In genomic region chr5:140106101-140106500, GRCh38 we compare ENCODE assay signal across 9 cellular contexts. TPM values are rescaled to one million over a fixed set of nuclear protein-coding genes. Genes with fewer than 3 reads are reported as not detected.
DNase-seq lines count a peak whose midpoint lies in the region; ATAC-seq, FAIRE-seq and TF ChIP-seq lines count a peak whose summit lies in the region.
"Had no signal": no experiment of that assay in that cellular context is flagged by ENCODE, and none has a peak within 500 bp of the region (broad histone marks: within the 10 kb centered on the region; RNA-seq: fewer than 3 reads in every experiment).

No MANE protein-coding gene starts in this region.

- intact Hi-C loops in activated T-helper 1 cell treated with anti-CD3 and anti-CD28 coated beads, Interleukin-12 subunit alpha, Interleukin-12 subunit beta, Interleukin-2, Interleukin-4 antibody, amounts not matched to agents 30 ng/mL and 10 ng/mL and 1 ng/mL, durations not matched to agents 14 hours and 24 hours and 36 hours (cut with micrococcal nuclease): loop anchor here (2.0 to 10.0 kb wide), 10 partner anchors 63 to 1894 kb away; partner anchors contain the start of genes ANKHD1, CDC23, CYSTM1 and HBEGF

- TF ChIP-seq CTCF in A549 (IDR thresholded peaks at IDR 0.05) (no peak), GM23338 (conservative IDR thresholded peaks at IDR 0.05; ENCODE audit: low read depth in 2 of 2) (no peak), mesothelial cell of epicardium (IDR thresholded peaks at IDR 0.05; ENCODE audit: unreplicated experiment) (no peak)

- TF ChIP-seq EP300 in A549 (IDR thresholded peaks at IDR 0.05): no peak

- TF ChIP-seq POLR2A in A549 (IDR thresholded peaks at IDR 0.05; ENCODE audit: low read length): no peak

- DNase-seq in A549 (ENCODE audit: low read depth in 1 of 2, low spot score in 1 of 2) (no peak), GM23338 (ENCODE audit: low spot score) (no peak), mesothelial cell of epicardium (ENCODE audit: low spot score in 2 of 2, unreplicated experiment in 2 of 2) (no peak), NCI-H1930 (lab: John Stamatoyannopoulos, UW) (no peak), dedifferentiated amniotic fluid mesenchymal stem cell (ENCODE audit: extremely low spot score) (no peak)
- DNase-seq in activated T-helper 1 cell treated with anti-CD3 and anti-CD28 coated beads, Interleukin-12 subunit alpha, Interleukin-12 subunit beta, Interleukin-2, Interleukin-4 antibody, amounts not matched to agents 30 ng/mL and 10 ng/mL and 1 ng/mL, durations not matched to agents 14 hours and 24 hours and 36 hours (ENCODE audit: low spot score): no peak
- DNase-seq: NCI-H2029 had no signal

- peaks cover 27% of the 10 kb centered on the region for H3K4me1 Mint-ChIP-seq in GM23338
- peaks cover 30% of the 10 kb centered on the region for H3K4me1 Mint-ChIP-seq in activated T-helper 1 cell treated with anti-CD3 and anti-CD28 coated beads, Interleukin-12 subunit alpha, Interleukin-12 subunit beta, Interleukin-2, Interleukin-4 antibody, amounts not matched to agents 30 ng/mL and 10 ng/mL and 1 ng/mL, durations not matched to agents 14 hours and 24 hours and 36 hours (ENCODE audit: low read depth)
- H3K4me1 Mint-ChIP-seq in mesothelial cell of epicardium: peaks cover 25% of the 10 kb centered on the region

- no peak for ATAC-seq in A549
- no peak for ATAC-seq in GM23338
- no peak for ATAC-seq in HG03460 (IDR thresholded peaks at IDR 0.05; ENCODE audit: unreplicated experiment)
- no peak for ATAC-seq in GM21825 (IDR thresholded peaks at IDR 0.05; ENCODE audit: unreplicated experiment)

- no peaks in the 10 kb centered on the region for H3K9me2 ChIP-seq in GM23338 (ENCODE audit: insufficient read depth)

- H3K27ac Mint-ChIP-seq in GM23338 (no peak overlapping the region), mesothelial cell of epicardium (no peak overlapping the region)
- H3K27ac Mint-ChIP-seq in activated T-helper 1 cell treated with anti-CD3 and anti-CD28 coated beads, Interleukin-12 subunit alpha, Interleukin-12 subunit beta, Interleukin-2, Interleukin-4 antibody, amounts not matched to agents 30 ng/mL and 10 ng/mL and 1 ng/mL, durations not matched to agents 14 hours and 24 hours and 36 hours: no peak overlapping the region

- no peaks in the 10 kb centered on the region for H3K79me2 ChIP-seq in GM23338 (replicated peaks; ENCODE audit: insufficient read depth)

- peak overlapping the region; percentile 92 for H3K4me3 Mint-ChIP-seq in GM23338
- peak overlapping the region; percentile 90 for H3K4me3 Mint-ChIP-seq in activated T-helper 1 cell treated with anti-CD3 and anti-CD28 coated beads, Interleukin-12 subunit alpha, Interleukin-12 subunit beta, Interleukin-2, Interleukin-4 antibody, amounts not matched to agents 30 ng/mL and 10 ng/mL and 1 ng/mL, durations not matched to agents 14 hours and 24 hours and 36 hours
- peak overlapping the region; percentile 78 for H3K4me3 Mint-ChIP-seq in mesothelial cell of epicardium

- H3F3A ChIP-seq in GM23338 (replicated peaks; ENCODE audit: low read depth): peaks cover 18% of the 10 kb centered on the region

- H3K27ac ChIP-seq in A549 (no peak overlapping the region), GM23338 (ENCODE audit: low read depth) (no peak overlapping the region)

- WGBS in A549 (ENCODE audit: missing lambda C conversion rate): 76% methylated on average over 5 of the region's 5 CpGs

- POLR2A ChIA-PET in A549 (lab: Yijun Ruan, JAX): no interaction called here

- H3K27me3 Mint-ChIP-seq in GM23338 (ENCODE audit: insufficient read depth, low read depth, poor library complexity) (peaks cover 64% of the 10 kb centered on the region), mesothelial cell of epicardium (ENCODE audit: low read depth) (peaks cover 75% of the 10 kb centered on the region)
- peaks cover 56% of the 10 kb centered on the region for H3K27me3 Mint-ChIP-seq in activated T-helper 1 cell treated with anti-CD3 and anti-CD28 coated beads, Interleukin-12 subunit alpha, Interleukin-12 subunit beta, Interleukin-2, Interleukin-4 antibody, amounts not matched to agents 30 ng/mL and 10 ng/mL and 1 ng/mL, durations not matched to agents 14 hours and 24 hours and 36 hours (ENCODE audit: insufficient read depth)

- H4K20me1 ChIP-seq in GM23338 (replicated peaks; ENCODE audit: insufficient read depth): peaks cover 16% of the 10 kb centered on the region; the same call in 1 of the 2 replicates

- peaks cover 90% of the 10 kb centered on the region for H3K27me3 ChIP-seq in GM23338 (ENCODE audit: insufficient read depth)

- H3K4me2 ChIP-seq in A549 (no peak overlapping the region), GM23338 (no peak overlapping the region)

- TF ChIP-seq RAD21 in A549 (conservative IDR thresholded peaks at IDR 0.05 in 1 of 2, IDR thresholded peaks at IDR 0.05 in 1 of 2): peak; percentile 10 to 21; a peak in 1 of 5 replicates

- no peak for FAIRE-seq in A549 (lab: Jason Lieb, UNC)

- H3K9me3 Mint-ChIP-seq in GM23338 (no peaks in the 10 kb centered on the region), mesothelial cell of epicardium (no peaks in the 10 kb centered on the region)
- H3K9me3 Mint-ChIP-seq in activated T-helper 1 cell treated with anti-CD3 and anti-CD28 coated beads, Interleukin-12 subunit alpha, Interleukin-12 subunit beta, Interleukin-2, Interleukin-4 antibody, amounts not matched to agents 30 ng/mL and 10 ng/mL and 1 ng/mL, durations not matched to agents 14 hours and 24 hours and 36 hours: no peaks in the 10 kb centered on the region

- H3K36me3 ChIP-seq in GM23338 (ENCODE audit: insufficient read depth): no peaks in the 10 kb centered on the region

- H3K4me1 ChIP-seq in A549 (peaks cover 19% of the 10 kb centered on the region), GM23338 (ENCODE audit: insufficient read depth) (peaks cover 34% of the 10 kb centered on the region)

- CTCF ChIA-PET in A549 (lab: Yijun Ruan, JAX): interaction anchor here (0.9 to 2.2 kb wide), 9 partner anchors 10 to 62 kb away, joined by 3 to 13 read pairs (median 4); no protein-coding TSS in a partner anchor

- no peaks in the 10 kb centered on the region for H3K9me3 ChIP-seq in A549

- H3K36me3 Mint-ChIP-seq in GM23338 (ENCODE audit: low read depth) (no peaks in the 10 kb centered on the region), mesothelial cell of epicardium (no peaks in the 10 kb centered on the region)
- H3K36me3 Mint-ChIP-seq in activated T-helper 1 cell treated with anti-CD3 and anti-CD28 coated beads, Interleukin-12 subunit alpha, Interleukin-12 subunit beta, Interleukin-2, Interleukin-4 antibody, amounts not matched to agents 30 ng/mL and 10 ng/mL and 1 ng/mL, durations not matched to agents 14 hours and 24 hours and 36 hours (ENCODE audit: low read depth): peaks cover 3% of the 10 kb centered on the region

- H2AFZ ChIP-seq in GM23338: no peak overlapping the region

- no peak overlapping the region for H3K4me3 ChIP-seq in A549
- H3K4me3 ChIP-seq in GM23338: no peak overlapping the region

TF ChIP-seq in A549, 52 proteins besides CTCF, POLR2A, EP300 and RAD21 (continues in another document):
- TF ChIP-seq USF2 (IDR thresholded peaks at IDR 0.05): no peak

TF ChIP-seq in GM23338, 12 proteins besides CTCF, POLR2A, EP300 and RAD21 (continues in another document):
- TF ChIP-seq EZH2phosphoT487 (IDR thresholded peaks at IDR 0.05; ENCODE audit: unreplicated experiment): no peak
- TF ChIP-seq POLR2AphosphoS5 (IDR thresholded peaks at IDR 0.05; ENCODE audit: low read depth): no peak
- TF ChIP-seq JUNB (IDR thresholded peaks at IDR 0.05; ENCODE audit: unreplicated experiment): no peak

RNA-seq across cellular contexts. Expression of gene PURA, which starts 7.8 kb away (rescaled TPM):
- 3.4 and 4.5 TPM in 2 replicates for polyA plus RNA-seq in A549 (2011; rRNA removed)
- polyA plus RNA-seq in A549 (2012; cell fraction: cytosol; rRNA removed): 1.9 and 2.1 TPM in 2 replicates
- polyA plus RNA-seq in A549 (2012; cell fraction: nucleus; rRNA removed): 1.3 and 1.7 TPM in 2 replicates
- polyA plus RNA-seq in A549 (2017; fragmentation: RNase III; extraction: RNeasy Plus Mini Kit Qiagen cat#74134 plus additional on column Dnase treatment): 9.1 to 12.7 TPM (median 11.9 TPM) in 3 replicates
- polyA minus RNA-seq in A549 (2011; rRNA and poly(A)+ RNA removed): 3.8 and 4.2 TPM in 2 replicates
- total RNA-seq in GM23338 (2014; rRNA removed; shearing (Covaris generic)): 2.3 and 2.6 TPM in 2 replicates
- polyA plus RNA-seq in GM23338 (2016; fragmentation: Nextera tagmentation; extraction: Ambion mirVana): 1.3 and 1.5 TPM in 2 replicates
- 10.6 and 12.2 TPM in 2 replicates for total RNA-seq in activated T-helper 1 cell treated with anti-CD3 and anti-CD28 coated beads, Interleukin-12 subunit alpha, Interleukin-12 subunit beta, Interleukin-2, Interleukin-4 antibody, amounts not matched to agents 30 ng/mL and 10 ng/mL and 1 ng/mL, durations not matched to agents 14 hours and 24 hours and 36 hours
- 8.1 to 8.5 TPM (median 8.3 TPM) in 3 replicates for total RNA-seq in mesothelial cell of epicardium

RNA-seq across cellular contexts. Expression of gene IGIP, which starts 19.6 kb away (rescaled TPM):
- 1.6 and 1.9 TPM in 2 replicates for polyA plus RNA-seq in A549 (2011; rRNA removed)
- polyA plus RNA-seq in A549 (2012; cell fraction: cytosol; rRNA removed): 0.15 and 0.17 TPM in 2 replicates
- polyA plus RNA-seq in A549 (2012; cell fraction: nucleus; rRNA removed): 0.25 and 0.80 TPM in 2 replicates
- polyA plus RNA-seq in A549 (2017; fragmentation: RNase III; extraction: RNeasy Plus Mini Kit Qiagen cat#74134 plus additional on column Dnase treatment): 0.81 to 0.90 TPM (median 0.84 TPM) in 3 replicates
- polyA minus RNA-seq in A549 (2011; rRNA and poly(A)+ RNA removed): 1.6 and 2.7 TPM in 2 replicates
- total RNA-seq in GM23338 (2014; rRNA removed; shearing (Covaris generic)): 0.38 and 1.0 TPM in 2 replicates
- polyA plus RNA-seq in GM23338 (2016; fragmentation: Nextera tagmentation; extraction: Ambion mirVana): 0.19 and 0.21 TPM in 2 replicates
- 2.5 and 3.5 TPM in 2 replicates for total RNA-seq in activated T-helper 1 cell treated with anti-CD3 and anti-CD28 coated beads, Interleukin-12 subunit alpha, Interleukin-12 subunit beta, Interleukin-2, Interleukin-4 antibody, amounts not matched to agents 30 ng/mL and 10 ng/mL and 1 ng/mL, durations not matched to agents 14 hours and 24 hours and 36 hours
- 2.6 to 3.2 TPM (median 2.8 TPM) in 3 replicates for total RNA-seq in mesothelial cell of epicardium
